Comparison of ENCODE assay signal across 8 cellular contexts in the genomic region with DNA sequence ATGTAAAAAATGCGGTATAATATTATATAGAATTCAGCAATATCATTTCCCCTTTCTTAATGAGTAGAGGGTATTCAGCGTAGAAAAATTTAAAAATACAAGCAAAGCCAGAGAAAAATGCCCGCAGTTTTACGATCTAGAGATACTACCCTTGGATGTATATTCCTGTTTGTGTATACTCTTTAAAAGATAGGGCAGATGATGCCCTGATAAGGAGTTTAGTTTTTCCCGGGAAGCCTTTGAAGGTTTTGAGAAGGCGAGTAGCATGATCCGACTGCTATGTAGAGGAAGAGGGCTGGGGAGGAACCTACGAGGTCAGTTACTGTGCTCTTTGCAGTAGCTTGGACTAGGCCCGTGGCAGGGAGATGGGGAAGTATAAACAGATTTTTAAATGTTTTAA. TPM values are rescaled to one million over a fixed set of nuclear protein-coding genes. Genes with fewer than 3 reads are reported as not detected.
A peak's percentile ranks its signal among the peaks of the same experiment; 100 is the strongest.
DNase-seq lines count a peak whose midpoint lies in the region; ATAC-seq and TF ChIP-seq lines count a peak whose summit lies in the region.

No MANE protein-coding gene starts in this region.

- peaks cover 43% of the 10 kb centered on the region for H3K4me1 Mint-ChIP-seq in activated T-cell treated with anti-CD3 and anti-CD28 coated beads, Interleukin-2, amount 50 U/mL, for 4 hours (ENCODE audit: low read depth)
- H3K4me1 Mint-ChIP-seq in brain: peaks cover 51% of the 10 kb centered on the region
- peaks cover 44% of the 10 kb centered on the region for H3K4me1 Mint-ChIP-seq in stimulated activated naive CD8-positive, alpha-beta T cell treated with anti-CD3 and anti-CD28 coated beads, Interleukin-15, amount 100 ng/mL, for 72 hours

- peak overlapping the region; percentile 85 for H3K4me3 Mint-ChIP-seq in activated T-cell treated with anti-CD3 and anti-CD28 coated beads, Interleukin-2, amount 50 U/mL, for 4 hours
- peak overlapping the region; percentile 90 to 94 (median 93) for H3K4me3 Mint-ChIP-seq in brain
- H3K4me3 Mint-ChIP-seq in stimulated activated naive CD8-positive, alpha-beta T cell treated with anti-CD3 and anti-CD28 coated beads, Interleukin-15, amount 100 ng/mL, for 72 hours: peak overlapping the region; percentile 86 to 94

- no peaks in the 10 kb centered on the region for H3K9me3 Mint-ChIP-seq in activated T-cell treated with anti-CD3 and anti-CD28 coated beads, Interleukin-2, amount 50 U/mL, for 4 hours
- H3K9me3 Mint-ChIP-seq in brain: no peaks in the 10 kb centered on the region
- H3K9me3 Mint-ChIP-seq in stimulated activated naive CD8-positive, alpha-beta T cell treated with anti-CD3 and anti-CD28 coated beads, Interleukin-15, amount 100 ng/mL, for 72 hours: no peaks in the 10 kb centered on the region

- peak overlapping the region; percentile 67 to 96 (median 93) for H3K27ac Mint-ChIP-seq in brain
- peak overlapping the region; percentile 37 to 94 for H3K27ac Mint-ChIP-seq in stimulated activated naive CD8-positive, alpha-beta T cell treated with anti-CD3 and anti-CD28 coated beads, Interleukin-15, amount 100 ng/mL, for 72 hours

- TF ChIP-seq CTCF in brain (conservative IDR thresholded peaks at IDR 0.05) (no peak), kidney epithelial cell (IDR thresholded peaks at IDR 0.05; ENCODE audit: insufficient read depth, low read length, poor library complexity, severe bottlenecking) (no peak)

- H3K4me3 ChIP-seq in kidney epithelial cell (ENCODE audit: low read depth, low read length): peak overlapping the region; percentile 82

- peaks cover 5% of the 10 kb centered on the region for H3K36me3 Mint-ChIP-seq in activated T-cell treated with anti-CD3 and anti-CD28 coated beads, Interleukin-2, amount 50 U/mL, for 4 hours (ENCODE audit: insufficient read depth)
- H3K36me3 Mint-ChIP-seq in brain: peaks cover 22% of the 10 kb centered on the region

- no peaks in the 10 kb centered on the region for H3K27me3 Mint-ChIP-seq in activated T-cell treated with anti-CD3 and anti-CD28 coated beads, Interleukin-2, amount 50 U/mL, for 4 hours (ENCODE audit: low read depth)
- peaks cover 17% of the 10 kb centered on the region for H3K27me3 Mint-ChIP-seq in brain
- no peaks in the 10 kb centered on the region for H3K27me3 Mint-ChIP-seq in stimulated activated naive CD8-positive, alpha-beta T cell treated with anti-CD3 and anti-CD28 coated beads, Interleukin-15, amount 100 ng/mL, for 72 hours

- H3K36me3 ChIP-seq in kidney epithelial cell (ENCODE audit: control insufficient read depth, insufficient read depth, low read length): no peaks in the 10 kb centered on the region

- DNase-seq in activated T-cell treated with anti-CD3 and anti-CD28 coated beads, Interleukin-2, amount 50 U/mL, for 4 hours: no peak
- DNase-seq in activated T-cell treated with anti-CD3 and anti-CD28 coated beads, Interleukin-2, amount 50 U/mL, for 48 hours: no peak
- peak; percentile 64 for DNase-seq in NCI-H82 (lab: John Stamatoyannopoulos, UW)
- DNase-seq in kidney epithelial cell (ENCODE audit: low read depth): no peak
- no peak for DNase-seq in stimulated activated naive CD8-positive, alpha-beta T cell treated with anti-CD3 and anti-CD28 coated beads, Interleukin-15, amount 100 ng/mL, for 72 hours
- no peak for DNase-seq in GOT3 (lab: John Stamatoyannopoulos, UW)

- no peaks in the 10 kb centered on the region for H3K27me3 ChIP-seq in kidney epithelial cell (ENCODE audit: control insufficient read depth, insufficient read depth, low read length)

- ATAC-seq in activated T-cell treated with anti-CD3 and anti-CD28 coated beads, Interleukin-2, amount 50 U/mL, for 4 hours: no peak
- no peak for ATAC-seq in stimulated activated naive CD8-positive, alpha-beta T cell treated with anti-CD3 and anti-CD28 coated beads, Interleukin-15, amount 100 ng/mL, for 72 hours
- ATAC-seq in GM18520 (IDR thresholded peaks at IDR 0.05; ENCODE audit: unreplicated experiment): no peak

RNA-seq across cellular contexts. Expression of a gene that starts 1.2 kb away (rescaled TPM):
- total RNA-seq in activated T-cell treated with anti-CD3 and anti-CD28 coated beads, Interleukin-2, amount 50 U/mL, for 4 hours: 10 to 100 TPM; 24.7 to 28.0 (median 27.2) TPM
- polyA plus RNA-seq in brain (ENCODE audit: insufficient read depth, low read depth, low replicate concordance): 23.4 TPM
- total RNA-seq in kidney epithelial cell: 30.2 and 32.1 TPM in 2 replicates
